ENCODE assay signal across 17 cellular contexts in genomic region chr4:152900395-152900794, GRCh38. TPM values are rescaled to one million over a fixed set of nuclear protein-coding genes. Genes with fewer than 3 reads are reported as not detected.
DNase-seq lines count a peak whose midpoint lies in the region; ATAC-seq, FAIRE-seq and TF ChIP-seq lines count a peak whose summit lies in the region.
"Had no signal": no experiment of that assay in that cellular context is flagged by ENCODE, and none has a peak within 500 bp of the region (broad histone marks: within the 10 kb centered on the region; RNA-seq: fewer than 3 reads in every experiment).

No MANE protein-coding gene starts in this region.

- TSS peak; percentile 45 for BruUV-seq in HepG2 (replicated peaks; lab: Mats Ljungman, UMichigan)

- no peak overlapping the region for H2AFZ ChIP-seq in HepG2 (ENCODE audit: low read length)

- H3K4me1 ChIP-seq in HepG2 (ENCODE audit: insufficient read depth, low read length) = peaks cover 8% of the 10 kb centered on the region; the same call in 1 of the 2 replicates
- H3K4me1 ChIP-seq in right lobe of liver = no peaks in the 10 kb centered on the region
- peaks cover 5% of the 10 kb centered on the region for H3K4me1 ChIP-seq in colonic mucosa
- H3K4me1 ChIP-seq in transverse colon = peaks cover 0 to 16% (median 9%) of the 10 kb centered on the region in 4 donors
- H3K4me1 ChIP-seq: BLaER1, HAP-1 had no signal

- no peak for TF ChIP-seq CTCF in HepG2 (CRISPR knock-in tag; IDR thresholded peaks at IDR 0.05)
- no peak for TF ChIP-seq CTCF in right lobe of liver (IDR thresholded peaks at IDR 0.05)
- no peak for TF ChIP-seq CTCF in colonic mucosa (IDR thresholded peaks at IDR 0.05)
- no peak for TF ChIP-seq CTCF in nephron progenitor cell (IDR thresholded peaks at IDR 0.05)
- no peak for TF ChIP-seq CTCF in transverse colon (IDR thresholded peaks at IDR 0.05)

- H3K27ac ChIP-seq in HepG2 (ENCODE audit: extremely low read length, insufficient read depth, low read length) (no peak overlapping the region), right lobe of liver (no peak overlapping the region), colonic mucosa (peak overlapping the region; percentile 66), transverse colon (peak overlapping the region in 3 of 4 donors; percentile 24 to 63 (median 60))
- H3K27ac ChIP-seq: BLaER1 had no signal

- no peak overlapping the region for H3K4me3 ChIP-seq in HepG2 (replicated peaks in 1 of 3; ENCODE audit: insufficient read depth in 1 of 3, low read depth in 2 of 3, low read length in 3 of 3)
- H3K4me3 ChIP-seq in right lobe of liver = no peak overlapping the region
- H3K4me3 ChIP-seq in colonic mucosa = no peak overlapping the region
- no peak overlapping the region for H3K4me3 ChIP-seq in transverse colon
- H3K4me3 ChIP-seq: BLaER1, HAP-1 had no signal

- DNase-seq in HepG2 (ENCODE audit: low spot score) (no peak), right lobe of liver (no peak), colonic mucosa (no peak), nephron progenitor cell (no peak), transverse colon (no peak), NCI-H146 (lab: John Stamatoyannopoulos, UW) (no peak)
- DNase-seq: 8988T; CD4-positive, alpha-beta memory T cell; DMS79 treated with DMSO at 0.1 percent for 48 hours; GF-D8 had no signal

- H3K27me3 ChIP-seq in HepG2 (ENCODE audit: control insufficient read depth in 1 of 2, insufficient read depth in 2 of 2, low read length in 2 of 2) = no peaks in the 10 kb centered on the region
- no peaks in the 10 kb centered on the region for H3K27me3 ChIP-seq in right lobe of liver
- H3K27me3 ChIP-seq in colonic mucosa = no peaks in the 10 kb centered on the region
- H3K27me3 ChIP-seq in transverse colon = no peaks in the 10 kb centered on the region
- H3K27me3 ChIP-seq: BLaER1 had no signal

- POLR2A ChIA-PET in HepG2 (lab: Yijun Ruan, JAX) = no interaction called here

- H3K9me3 Mint-ChIP-seq in nephron progenitor cell = no peaks in the 10 kb centered on the region

- H3K9me3 ChIP-seq in HepG2 (ENCODE audit: low read length) (no peaks in the 10 kb centered on the region), right lobe of liver (no peaks in the 10 kb centered on the region), colonic mucosa (no peaks in the 10 kb centered on the region), transverse colon (no peaks in the 10 kb centered on the region)
- H3K9me3 ChIP-seq: BLaER1, HAP-1 had no signal

- H3K4me1 Mint-ChIP-seq in nephron progenitor cell = no peaks in the 10 kb centered on the region
- H3K4me1 Mint-ChIP-seq: IgD-negative memory B cell had no signal

- H3K79me2 ChIP-seq in HepG2 (ENCODE audit: insufficient read depth, low read length) = no peaks in the 10 kb centered on the region

- H3K27ac Mint-ChIP-seq in nephron progenitor cell = peak overlapping the region; percentile 5
- H3K27ac Mint-ChIP-seq: CD14-positive monocyte; CD4-positive, alpha-beta memory T cell had no signal

- in situ Hi-C loops in HepG2 (cut with HindIII; ENCODE audit: extremely low pct_ligation_motif_present, low pct_unique_long_range_greater_than_20kb) = no loop called here
- in situ Hi-C loops in transverse colon (cut with MboI; ENCODE audit: low pct_ligation_motif_present in 1 of 4, low pct_unique_long_range_greater_than_20kb in 1 of 4, low sequenced_read_pairs in 3 of 4) = no loop called here

- no peaks in the 10 kb centered on the region; a peak in 1 of 5 replicates for H3K36me3 ChIP-seq in HepG2 (replicated peaks in 1 of 2; ENCODE audit: control insufficient read depth in 1 of 2, insufficient read depth in 2 of 2, low read length in 2 of 2)
- H3K36me3 ChIP-seq in right lobe of liver = no peaks in the 10 kb centered on the region
- H3K36me3 ChIP-seq in colonic mucosa = no peaks in the 10 kb centered on the region
- H3K36me3 ChIP-seq in transverse colon = no peaks in the 10 kb centered on the region
- H3K36me3 ChIP-seq: HAP-1 had no signal

- CTCF ChIA-PET in HepG2 (lab: Yijun Ruan, JAX; ENCODE audit: low intra/inter-chr PET ratio, low total read pairs) = no interaction called here

- TF ChIP-seq POLR2A in HepG2 (IDR thresholded peaks at IDR 0.05; ENCODE audit: insufficient read depth in 1 of 2, low read depth in 2 of 2, low read length in 2 of 2) (no peak), right lobe of liver (IDR thresholded peaks at IDR 0.05) (no peak), transverse colon (IDR thresholded peaks at IDR 0.05) (no peak)

- no peak overlapping the region for H3K9ac ChIP-seq in HepG2 (ENCODE audit: insufficient read depth, low read depth, low read length)
- no peak overlapping the region for H3K9ac ChIP-seq in colonic mucosa (ENCODE audit: low read depth in 2 of 2, low read length in 2 of 2)
- H3K9ac ChIP-seq: BLaER1 had no signal

- ATAC-seq in HepG2 = no peak
- ATAC-seq in right lobe of liver = no peak
- ATAC-seq in HG03175 (IDR thresholded peaks at IDR 0.05; ENCODE audit: unreplicated experiment) = no peak
- no peak for ATAC-seq in GM19397 (IDR thresholded peaks at IDR 0.05; ENCODE audit: unreplicated experiment)

- H3K27me3 Mint-ChIP-seq in nephron progenitor cell (ENCODE audit: low read depth, poor library complexity) = no peaks in the 10 kb centered on the region
- H3K27me3 Mint-ChIP-seq: CD4-positive, alpha-beta memory T cell; IgD-negative memory B cell had no signal

- no peak overlapping the region for H3K4me2 ChIP-seq in HepG2 (ENCODE audit: low read depth, low read length)
- H3K4me2 ChIP-seq: BLaER1 had no signal

- intact Hi-C loops in HepG2 (cut with micrococcal nuclease; ENCODE audit: unreplicated experiment) (no loop called here), right lobe of liver (cut with DNase I) (no loop called here), colonic mucosa (cut with DNase I) (no loop called here), transverse colon (cut with DNase I; ENCODE audit: low total_unique reads) (no loop called here)

- TF ChIP-seq EP300 in HepG2 (IDR thresholded peaks at IDR 0.05; ENCODE audit: low read depth in 2 of 2, low read length in 2 of 2) = no peak
- no peak for TF ChIP-seq EP300 in HepG2 (CRISPR knock-in tag; IDR thresholded peaks at IDR 0.05; ENCODE audit: borderline replicate concordance)
- no peak for TF ChIP-seq EP300 in transverse colon (IDR thresholded peaks at IDR 0.05; ENCODE audit: low read depth)

- H3K36me3 Mint-ChIP-seq in nephron progenitor cell (ENCODE audit: low read depth) = peaks cover 35% of the 10 kb centered on the region

- no peak overlapping the region for H3K4me3 Mint-ChIP-seq in nephron progenitor cell
- H3K4me3 Mint-ChIP-seq: CD14-positive monocyte; CD4-positive, alpha-beta memory T cell; IgD-negative memory B cell had no signal

- H4K20me1 ChIP-seq in HepG2 (ENCODE audit: insufficient read depth, low read length) = no peaks in the 10 kb centered on the region
- H4K20me1 ChIP-seq: BLaER1 had no signal

- TF ChIP-seq RAD21 in HepG2 (CRISPR knock-in tag; IDR thresholded peaks at IDR 0.05) = no peak

- FAIRE-seq in HepG2 (lab: Jason Lieb, UNC) = no peak
- FAIRE-seq: HTR-8/SVneo had no signal

TF ChIP-seq in HepG2, 621 proteins besides CTCF, POLR2A, EP300 and RAD21:
- TF ChIP-seq NAIF1 (CRISPR knock-in tag; IDR thresholded peaks at IDR 0.05; ENCODE audit: borderline replicate concordance) (no peak), MTA1 (CRISPR knock-in tag; IDR thresholded peaks at IDR 0.05; ENCODE audit: borderline replicate concordance) (no peak), HNRNPK (IDR thresholded peaks at IDR 0.05; ENCODE audit: low read depth, low read length, poor library complexity, severe bottlenecking) (peak; percentile 4), ZNF24 (IDR thresholded peaks at IDR 0.05) (no peak)

RNA-seq across cellular contexts. Expression of gene FHDC1, which starts 35.7 kb away (rescaled TPM):
- 0.03 and 0.07 TPM in 2 replicates for total RNA-seq in HepG2 (2016; rRNA removed; fragmentation: Illumina TruSeq; extraction: Trizol)
- total RNA-seq in HepG2 (2016; cell fraction: cytosol; rRNA removed; fragmentation: Illumina TruSeq; extraction: Trizol; ENCODE audit: low read depth) = not detected in 2 replicates
- total RNA-seq in HepG2 (2016; cell fraction: insoluble cytoplasmic fraction; rRNA removed; fragmentation: Illumina TruSeq; extraction: Trizol) = 0.03 and 0.04 TPM in 2 replicates
- total RNA-seq in HepG2 (2016; cell fraction: membrane; rRNA removed; fragmentation: Illumina TruSeq; extraction: Trizol) = 0.03 and 0.06 TPM in 2 replicates
- 0.12 and 0.19 TPM in 2 replicates for total RNA-seq in HepG2 (2016; cell fraction: nucleus; rRNA removed; fragmentation: Illumina TruSeq; extraction: Trizol)
- polyA plus RNA-seq in HepG2 (2011; rRNA removed) = 0.15 and 0.21 TPM in 2 replicates
- polyA plus RNA-seq in HepG2 (2011; cell fraction: cytosol; rRNA removed) = 0.04 and 0.06 TPM in 2 replicates
- 0.63 and 1.1 TPM in 2 replicates for polyA plus RNA-seq in HepG2 (2011; cell fraction: nucleus; rRNA removed)
- polyA plus RNA-seq in HepG2 (2012) = 0.13 and 0.61 TPM in 2 replicates
- polyA plus RNA-seq in HepG2 (2016; cell fraction: cytosol; fragmentation: Illumina TruSeq; extraction: Trizol; ENCODE audit: low read depth) = not detected in 2 replicates
- 0.04 TPM in 1 of 2 replicates, not detected in the other for polyA plus RNA-seq in HepG2 (2016; cell fraction: insoluble cytoplasmic fraction; fragmentation: Illumina TruSeq; extraction: Trizol; ENCODE audit: low read depth)
- 0.02 TPM in 1 of 2 replicates, not detected in the other for polyA plus RNA-seq in HepG2 (2016; cell fraction: membrane; fragmentation: Illumina TruSeq; extraction: Trizol; ENCODE audit: low read depth)
- 0.45 TPM in 2 replicates for polyA plus RNA-seq in HepG2 (2016; cell fraction: nucleus; fragmentation: Illumina TruSeq; extraction: Trizol; ENCODE audit: insufficient read depth, low read depth)
- polyA minus RNA-seq in HepG2 (2011; rRNA and poly(A)+ RNA removed; ENCODE audit: low replicate concordance) = 0.16 and 0.23 TPM in 2 replicates
- polyA minus RNA-seq in HepG2 (2011; cell fraction: cytosol; rRNA and poly(A)+ RNA removed) = not detected in 2 replicates
- 0.13 and 0.25 TPM in 2 replicates for polyA minus RNA-seq in HepG2 (2011; cell fraction: nucleus; rRNA and poly(A)+ RNA removed)
- under 1 TPM; 0.12 to 0.82 (median 0.15) TPM for total RNA-seq in right lobe of liver
- 10 to 100 TPM; 13.9 to 14.0 TPM for total RNA-seq in colonic mucosa
- total RNA-seq in transverse colon = 10 to 100 TPM in 3 of 4 donors, 1 to 10 TPM in 1; 4.6 to 40.4 (median 15.5) TPM
- polyA plus RNA-seq: CD14-positive monocyte had no signal

Comparison
In these comparisons a context has a peak if more than half of its experiments do, and no peak if none do; other contexts are left out.
1. H3K27ac ChIP-seq: peak in colonic mucosa (single experiment) and transverse colon (3 of 4); none in HepG2 (single experiment) and right lobe of liver (0 of 3).